8 cellular contexts compared by ENCODE assay signal in the genomic region with DNA sequence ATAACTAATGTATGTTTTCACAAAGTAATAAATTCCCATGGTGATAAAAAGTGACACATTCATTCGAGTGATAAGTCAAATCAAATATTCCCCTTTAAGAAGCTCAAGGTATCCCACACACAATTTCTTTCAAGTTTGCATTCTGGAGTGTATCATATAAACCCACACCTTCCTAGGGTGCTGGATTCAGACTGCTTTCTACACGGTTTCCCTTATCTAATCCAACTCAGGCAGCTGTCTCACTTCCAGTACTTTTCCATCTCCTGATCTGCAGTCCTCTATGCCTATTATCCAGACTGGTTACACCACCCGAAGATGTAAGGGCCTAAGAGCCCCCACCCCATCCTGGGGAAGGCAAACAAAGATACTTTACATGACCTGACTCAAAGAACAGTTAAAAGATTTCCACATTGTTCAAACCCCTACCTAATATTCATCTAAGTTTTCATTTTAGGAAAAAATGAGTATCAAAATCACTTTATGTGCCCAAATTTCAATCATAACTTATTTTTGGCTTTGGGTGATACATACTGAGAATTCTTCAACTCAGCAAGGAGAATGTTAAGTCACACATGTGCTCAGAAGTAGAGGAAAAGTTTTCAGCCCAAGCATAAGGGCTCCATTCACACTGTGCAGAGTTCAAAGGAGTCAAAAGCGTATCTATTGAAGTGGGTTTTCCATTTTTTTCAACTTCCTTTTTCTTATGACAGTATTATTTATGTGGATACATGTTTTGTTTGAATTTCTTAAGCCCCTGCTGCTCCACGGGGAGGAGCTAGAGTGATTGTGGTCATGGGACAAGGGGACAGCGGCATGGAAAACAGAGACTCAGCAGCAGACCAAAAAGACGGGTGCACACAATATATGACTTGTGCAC. TPM values are rescaled to one million over a fixed set of nuclear protein-coding genes. Genes with fewer than 3 reads are reported as not detected.
DNase-seq lines count a peak whose midpoint lies in the region; ATAC-seq and TF ChIP-seq lines count a peak whose summit lies in the region.

No MANE protein-coding gene starts in this region.

- ATAC-seq in GM18909 (IDR thresholded peaks at IDR 0.05; ENCODE audit: poor library complexity, unreplicated experiment): no peak
- ATAC-seq in GM21515 (IDR thresholded peaks at IDR 0.05; ENCODE audit: unreplicated experiment): no peak
- ATAC-seq in HG02884 (IDR thresholded peaks at IDR 0.05; ENCODE audit: unreplicated experiment): no peak

- peak overlapping the region; percentile 95 to 100 (median 98) for H3K27ac ChIP-seq in sigmoid colon

- WGBS in sigmoid colon, 2 donors: 30 to 51% methylated on average over 7 of the region's 7 CpGs

- no peak for TF ChIP-seq EP300 in sigmoid colon (IDR thresholded peaks at IDR 0.05)

- peaks cover 2 to 97% (median 92%) of the 10 kb centered on the region in 4 donors for H3K4me1 ChIP-seq in sigmoid colon

- TF ChIP-seq POLR2A in sigmoid colon (IDR thresholded peaks at IDR 0.05): no peak

- H3K27me3 ChIP-seq in sigmoid colon: no peaks in the 10 kb centered on the region

- DNase-seq in EL (peak; percentile 39), NAMALWA (ENCODE audit: low spot score) (peak; percentile 51), activated T-cell treated with anti-CD3 and anti-CD28 coated beads for 48 hours (ENCODE audit: low read depth) (peak; percentile 33), globus pallidus (ENCODE audit: low spot score) (peak; percentile 84), sigmoid colon (peak; percentile 80)

- H3K36me3 ChIP-seq in sigmoid colon: no peaks in the 10 kb centered on the region

- H3K9me3 ChIP-seq in sigmoid colon: no peaks in the 10 kb centered on the region

- TF ChIP-seq CTCF in sigmoid colon (IDR thresholded peaks at IDR 0.05): no peak

- intact Hi-C loops in sigmoid colon (cut with DNase I): loop anchor here (2.0 kb wide), 1 partner anchor 41 kb away; a partner anchor contains a TSS

- peak overlapping the region in 2 of 4 donors; percentile 23 to 30 for H3K4me3 ChIP-seq in sigmoid colon

RNA-seq across cellular contexts. Expression of a gene that starts 41.8 kb away (rescaled TPM):
- total RNA-seq in sigmoid colon: 100 to 1,000 TPM; 247 to 569 (median 360) TPM
- 10 to 100 TPM; 38.4 to 50.2 (median 49.2) TPM for polyA plus RNA-seq in sigmoid colon

RNA-seq across cellular contexts. Expression of a gene that starts 55.9 kb away (rescaled TPM):
- 1 to 10 TPM; 6.1 to 10.0 (median 7.6) TPM for total RNA-seq in sigmoid colon
- polyA plus RNA-seq in sigmoid colon: 10 to 100 TPM in 1 of 3 donors, 1 to 10 TPM in 2; 1.8 to 26.1 (median 6.7) TPM

Comparison
In these comparisons a context has a peak if more than half of its experiments do, and no peak if none do; other contexts are left out.
1. DNase-seq: peak in every context shown above with its lines; median percentile 84 in globus pallidus; 80 in sigmoid colon; 51 in NAMALWA; 39 in EL; 33 in activated T-cell treated with anti-CD3 and anti-CD28 coated beads for 48 hours.